Comparison of ENCODE assay signal across 22 cellular contexts in the genomic region with DNA sequence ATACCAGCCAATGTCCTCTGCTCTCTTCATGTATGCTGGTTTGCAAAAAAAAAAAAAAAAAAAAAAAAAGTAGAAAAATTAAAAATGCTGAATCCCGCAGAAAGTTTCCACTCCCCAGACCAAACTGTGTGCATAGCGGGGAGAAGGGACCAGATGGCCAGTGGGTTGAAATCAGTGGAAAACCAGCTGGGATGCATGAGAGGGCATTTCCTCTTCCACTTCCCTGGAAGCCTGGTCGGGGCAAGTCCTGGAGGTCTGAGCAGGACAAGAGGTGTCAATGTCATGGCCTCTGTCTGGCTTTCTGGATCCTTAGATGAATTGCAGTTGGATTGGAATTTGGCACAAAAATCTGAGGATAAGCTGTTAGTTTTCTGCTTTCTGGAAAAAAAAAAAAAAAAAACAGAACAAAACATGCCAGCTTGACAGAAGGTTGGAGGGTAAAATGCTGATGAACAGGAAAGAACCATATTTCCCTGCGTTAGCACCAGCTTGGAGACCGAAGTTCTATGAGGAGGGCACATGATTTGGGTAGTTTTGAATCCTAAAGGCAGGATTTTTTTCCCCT.
DNase-seq lines count a peak whose midpoint lies in the region; ATAC-seq and TF ChIP-seq lines count a peak whose summit lies in the region.
"Had no signal": no experiment of that assay in that cellular context is flagged by ENCODE, and none has a peak within 500 bp of the region (broad histone marks: within the 10 kb centered on the region; RNA-seq: fewer than 3 reads in every experiment).

No MANE protein-coding gene starts in this region.

- ATAC-seq in SK-N-SH treated with all-trans-retinoic acid at 6 μM for 48 hours, result no peak

- TF ChIP-seq RAD21 in SK-N-SH (IDR thresholded peaks at IDR 0.05; ENCODE audit: low read length), result no peak

- H3K27me3 ChIP-seq in SK-N-SH (ENCODE audit: insufficient read depth) (no peaks in the 10 kb centered on the region), brain microvascular endothelial cell (replicated peaks) (no peaks in the 10 kb centered on the region)
- H3K27me3 ChIP-seq: BE2C, BLaER1 had no signal

- no peak overlapping the region for H3K27ac ChIP-seq in SK-N-SH (ENCODE audit: low read depth in 2 of 2, low read length in 1 of 2)
- no peak overlapping the region for H3K27ac ChIP-seq in brain microvascular endothelial cell
- H3K27ac ChIP-seq: BLaER1 had no signal

- 36% methylated on average over 5 of the region's 5 CpGs for WGBS in SK-N-SH (ENCODE audit: low lambda C conversion rate)

- H3K79me2 ChIP-seq in SK-N-SH (ENCODE audit: insufficient read depth), result no peaks in the 10 kb centered on the region

- H3K4me3 ChIP-seq in SK-N-SH (ENCODE audit: low read depth in 2 of 2, low read length in 1 of 2) (no peak overlapping the region), brain microvascular endothelial cell (ENCODE audit: low read depth, low read length) (no peak overlapping the region)
- H3K4me3 ChIP-seq: BLaER1 had no signal

- H3K36me3 ChIP-seq in SK-N-SH (replicated peaks in 1 of 2; ENCODE audit: control insufficient read depth in 1 of 2, insufficient read depth in 2 of 2, low read length in 1 of 2), result no peaks in the 10 kb centered on the region
- no peaks in the 10 kb centered on the region for H3K36me3 ChIP-seq in brain microvascular endothelial cell (replicated peaks)
- H3K36me3 ChIP-seq: BE2C, BLaER1 had no signal

- TF ChIP-seq CTCF in SK-N-SH (IDR thresholded peaks at IDR 0.05), result no peak
- no peak for TF ChIP-seq CTCF in brain microvascular endothelial cell (IDR thresholded peaks at IDR 0.05; ENCODE audit: low read depth, low read length, missing control alignments)

- POLR2A ChIA-PET in SK-N-SH (lab: Yijun Ruan, JAX), result no interaction called here

- H4K20me1 ChIP-seq in SK-N-SH (ENCODE audit: insufficient read depth), result no peaks in the 10 kb centered on the region
- H4K20me1 ChIP-seq: BLaER1 had no signal

- no peaks in the 10 kb centered on the region; a peak in 1 of 4 replicates for H3K4me1 ChIP-seq in SK-N-SH (ENCODE audit: control insufficient read depth in 1 of 2, insufficient read depth in 2 of 2, low read depth in 1 of 2, low read length in 1 of 2)
- H3K4me1 ChIP-seq: BE2C, BLaER1 had no signal

- no peaks in the 10 kb centered on the region for H3F3A ChIP-seq in SK-N-SH (replicated peaks; ENCODE audit: insufficient read depth)

- no peaks in the 10 kb centered on the region for H3K9me3 ChIP-seq in SK-N-SH
- H3K9me3 ChIP-seq: BE2C, BLaER1 had no signal

- DNase-seq in SK-N-SH (peak; percentile 24), NCI-H1694 (lab: John Stamatoyannopoulos, UW) (peak; percentile 48), cerebellar cortex (ENCODE audit: low spot score) (peak; percentile 90), RPMI8226 (no peak), brain microvascular endothelial cell (no peak)
- DNase-seq in stimulated activated CD4-positive, alpha-beta T cell treated with anti-CD3 and anti-CD28 coated beads, Interleukin-4, amount 100 ng/mL, for 24 hours, result no peak
- DNase-seq: 8988T; ACHN; BE2C; CD4-positive, alpha-beta memory T cell; CD4-positive, CD25-positive, alpha-beta regulatory T cell; CD8-positive, alpha-beta memory T cell; COR-L47; DMS 273 treated with DMSO at 0.1 percent for 48 hours; DMS153; DMS53; DMS79; DND-41; EL; GF-D8 had no signal

- in situ Hi-C loops in brain microvascular endothelial cell (cut with HindIII; ENCODE audit: low pct_ligation_motif_present, low sequenced_read_pairs), result no loop called here

- no peak overlapping the region for H2AFZ ChIP-seq in SK-N-SH (ENCODE audit: low read depth)

- no peaks in the 10 kb centered on the region for H3K9me2 ChIP-seq in SK-N-SH

- TF ChIP-seq EP300 in SK-N-SH (IDR thresholded peaks at IDR 0.05; ENCODE audit: borderline replicate concordance in 1 of 2, low read depth in 1 of 2, low read length in 1 of 2), result no peak

- H3K4me2 ChIP-seq in SK-N-SH, result no peak overlapping the region
- H3K4me2 ChIP-seq: BLaER1 had no signal

- H3K9ac ChIP-seq in SK-N-SH, result no peak overlapping the region
- H3K9ac ChIP-seq: BLaER1 had no signal

- CTCF ChIA-PET in SK-N-SH (lab: Yijun Ruan, JAX), result interaction anchor here (1.0 to 1.6 kb wide), 3 partner anchors 23 to 534 kb away, joined by 3 to 5 read pairs (median 5); no protein-coding TSS in a partner anchor

TF ChIP-seq in SK-N-SH, 30 proteins besides CTCF, POLR2A, EP300 and RAD21 (continues in another document):
- no peak for TF ChIP-seq SIN3A (IDR thresholded peaks at IDR 0.05; ENCODE audit: borderline replicate concordance, low read depth, low read length)
- TF ChIP-seq FOXM1 (IDR thresholded peaks at IDR 0.05; ENCODE audit: low read depth), result no peak
- TF ChIP-seq MEF2A (IDR thresholded peaks at IDR 0.05; ENCODE audit: borderline replicate concordance, low read depth), result no peak
- no peak for TF ChIP-seq NRF1 (IDR thresholded peaks at IDR 0.05; ENCODE audit: low read depth, low read length)
- TF ChIP-seq GABPA (IDR thresholded peaks at IDR 0.05; ENCODE audit: low read depth), result no peak
- TF ChIP-seq, protein P1, sequence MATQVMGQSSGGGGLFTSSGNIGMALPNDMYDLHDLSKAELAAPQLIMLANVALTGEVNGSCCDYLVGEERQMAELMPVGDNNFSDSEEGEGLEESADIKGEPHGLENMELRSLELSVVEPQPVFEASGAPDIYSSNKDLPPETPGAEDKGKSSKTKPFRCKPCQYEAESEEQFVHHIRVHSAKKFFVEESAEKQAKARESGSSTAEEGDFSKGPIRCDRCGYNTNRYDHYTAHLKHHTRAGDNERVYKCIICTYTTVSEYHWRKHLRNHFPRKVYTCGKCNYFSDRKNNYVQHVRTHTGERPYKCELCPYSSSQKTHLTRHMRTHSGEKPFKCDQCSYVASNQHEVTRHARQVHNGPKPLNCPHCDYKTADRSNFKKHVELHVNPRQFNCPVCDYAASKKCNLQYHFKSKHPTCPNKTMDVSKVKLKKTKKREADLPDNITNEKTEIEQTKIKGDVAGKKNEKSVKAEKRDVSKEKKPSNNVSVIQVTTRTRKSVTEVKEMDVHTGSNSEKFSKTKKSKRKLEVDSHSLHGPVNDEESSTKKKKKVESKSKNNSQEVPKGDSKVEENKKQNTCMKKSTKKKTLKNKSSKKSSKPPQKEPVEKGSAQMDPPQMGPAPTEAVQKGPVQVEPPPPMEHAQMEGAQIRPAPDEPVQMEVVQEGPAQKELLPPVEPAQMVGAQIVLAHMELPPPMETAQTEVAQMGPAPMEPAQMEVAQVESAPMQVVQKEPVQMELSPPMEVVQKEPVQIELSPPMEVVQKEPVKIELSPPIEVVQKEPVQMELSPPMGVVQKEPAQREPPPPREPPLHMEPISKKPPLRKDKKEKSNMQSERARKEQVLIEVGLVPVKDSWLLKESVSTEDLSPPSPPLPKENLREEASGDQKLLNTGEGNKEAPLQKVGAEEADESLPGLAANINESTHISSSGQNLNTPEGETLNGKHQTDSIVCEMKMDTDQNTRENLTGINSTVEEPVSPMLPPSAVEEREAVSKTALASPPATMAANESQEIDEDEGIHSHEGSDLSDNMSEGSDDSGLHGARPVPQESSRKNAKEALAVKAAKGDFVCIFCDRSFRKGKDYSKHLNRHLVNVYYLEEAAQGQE (IDR thresholded peaks at IDR 0.05; ENCODE audit: low read depth, low read length), result no peak
- no peak for TF ChIP-seq FOSL2 (IDR thresholded peaks at IDR 0.05; ENCODE audit: borderline replicate concordance, low read depth)
- no peak for TF ChIP-seq ELF1 (IDR thresholded peaks at IDR 0.05)
- TF ChIP-seq RCOR1 (IDR thresholded peaks at IDR 0.05; ENCODE audit: low read length), result no peak
- TF ChIP-seq RFX5 (IDR thresholded peaks at IDR 0.05; ENCODE audit: low read length), result no peak
- no peak for TF ChIP-seq FOXJ3 (CRISPR knock-in tag; IDR thresholded peaks at IDR 0.05)

TF ChIP-seq in SK-N-SH treated with all-trans-retinoic acid at 6 μM for 48 hours, 23 proteins besides CTCF, POLR2A, EP300 and RAD21:
- TF ChIP-seq TOX (CRISPR knock-in tag; IDR thresholded peaks at IDR 0.05; ENCODE audit: borderline replicate concordance) (no peak), PPARA (CRISPR knock-in tag; IDR thresholded peaks at IDR 0.05; ENCODE audit: borderline replicate concordance) (no peak), BACH2 (CRISPR knock-in tag; IDR thresholded peaks at IDR 0.05; ENCODE audit: borderline replicate concordance) (no peak), ARNTL (CRISPR knock-in tag; IDR thresholded peaks at IDR 0.05; ENCODE audit: borderline replicate concordance, low read depth) (no peak)
TF ChIP-seq in SK-N-SH treated with all-trans-retinoic acid at 6 μM for 48 hours: peak in this region for 0.

Comparison
In these comparisons a context has a peak if more than half of its experiments do, and no peak if none do; other contexts are left out.
1. DNase-seq: peak in SK-N-SH (single experiment), NCI-H1694 (single experiment) and cerebellar cortex (single experiment); none in RPMI8226 (single experiment), brain microvascular endothelial cell (single experiment) and stimulated activated CD4-positive, alpha-beta T cell treated with anti-CD3 and anti-CD28 coated beads, Interleukin-4, amount 100 ng/mL, for 24 hours (single experiment).